Comparison of ENCODE assay signal across 1 cellular context in genomic region chr19:50415661-50416033, GRCh38.
TF ChIP-seq lines count a peak whose summit lies in the region.

No MANE protein-coding gene starts in this region.

TF ChIP-seq in K562, 482 proteins besides CTCF, POLR2A, EP300 and RAD21 (continued from another document and continues in another):
- TF ChIP-seq ZNF407 (IDR thresholded peaks at IDR 0.05; ENCODE audit: low read depth) (no peak), TCF7L2 (IDR thresholded peaks at IDR 0.05; ENCODE audit: low read depth, low read length) (no peak), SMARCB1 (IDR thresholded peaks at IDR 0.05; ENCODE audit: insufficient read length, low read depth) (no peak), EGR1 (conservative IDR thresholded peaks at IDR 0.05) (0 out of 2 replicates have a peak, but pooled peaks have one; percentile 10), ZNF143 (CRISPR knock-in tag; IDR thresholded peaks at IDR 0.05) (no peak), ZNF174 (CRISPR knock-in tag; IDR thresholded peaks at IDR 0.05) (no peak), GABPB2 (CRISPR knock-in tag; conservative IDR thresholded peaks at IDR 0.05) (no peak), ZNF311 (CRISPR knock-in tag; IDR thresholded peaks at IDR 0.05) (no peak), TBL1XR1 (IDR thresholded peaks at IDR 0.05; ENCODE audit: low read length in 2 of 2) (no peak), ZFX (CRISPR knock-in tag; IDR thresholded peaks at IDR 0.05) (no peak), DDX20 (tag; IDR thresholded peaks at IDR 0.05; ENCODE audit: low read depth) (no peak), CBX3 (IDR thresholded peaks at IDR 0.05; ENCODE audit: borderline replicate concordance in 1 of 2, low read length in 2 of 2) (no peak), HDAC3 (IDR thresholded peaks at IDR 0.05; ENCODE audit: borderline replicate concordance, partially characterized antibody) (no peak), TEAD4 (IDR thresholded peaks at IDR 0.05; ENCODE audit: low read length) (no peak), TEAD4 (CRISPR knock-in tag; IDR thresholded peaks at IDR 0.05; ENCODE audit: borderline replicate concordance) (no peak), CREB1 (IDR thresholded peaks at IDR 0.05) (no peak), CREB1 (CRISPR knock-in tag; IDR thresholded peaks at IDR 0.05) (no peak), ARID2 (IDR thresholded peaks at IDR 0.05) (no peak), MYNN (IDR thresholded peaks at IDR 0.05) (peak; percentile 11; the same call in 1 of the 2 replicates), MYNN (CRISPR knock-in tag; IDR thresholded peaks at IDR 0.05) (no peak), BRD4 (IDR thresholded peaks at IDR 0.05) (no peak), TCF3 (CRISPR knock-in tag; IDR thresholded peaks at IDR 0.05) (no peak), MBD2 (IDR thresholded peaks at IDR 0.05; ENCODE audit: borderline replicate concordance, low read depth) (peak; percentile 11; the same call in 1 of the 2 replicates), ZNF324 (CRISPR knock-in tag; IDR thresholded peaks at IDR 0.05) (no peak), STAG1 (CRISPR knock-in tag; IDR thresholded peaks at IDR 0.05; ENCODE audit: borderline replicate concordance) (no peak), HNRNPLL (IDR thresholded peaks at IDR 0.05; ENCODE audit: low read depth, low read length, poor library complexity, severe bottlenecking) (no peak), FOXK1 (CRISPR knock-in tag; IDR thresholded peaks at IDR 0.05; ENCODE audit: borderline replicate concordance) (no peak), ZNF197 (CRISPR knock-in tag; IDR thresholded peaks at IDR 0.05; ENCODE audit: low read depth) (no peak), SUPT5H (IDR thresholded peaks at IDR 0.05) (no peak), E2F6 (IDR thresholded peaks at IDR 0.05; ENCODE audit: borderline replicate concordance in 1 of 2, extremely low read depth in 1 of 2, insufficient read depth in 1 of 2, insufficient read length in 1 of 2, low read depth in 1 of 2, low read length in 1 of 2, poor library complexity in 1 of 2, severe bottlenecking in 1 of 2) (peak in 1 of 2 experiments; percentile 80), SAFB2 (IDR thresholded peaks at IDR 0.05; ENCODE audit: borderline replicate concordance, low read depth, low read length, severe bottlenecking) (no peak), POLR2AphosphoS5 (IDR thresholded peaks at IDR 0.05; ENCODE audit: control insufficient read depth, insufficient read depth, low read depth, low read length) (no peak), POLR2B (IDR thresholded peaks at IDR 0.05; ENCODE audit: low read depth, partially characterized antibody) (no peak), ESRRB (CRISPR knock-in tag; IDR thresholded peaks at IDR 0.05; ENCODE audit: borderline replicate concordance) (no peak), KAT7 (CRISPR knock-in tag; IDR thresholded peaks at IDR 0.05; ENCODE audit: borderline replicate concordance) (no peak), RBFOX2 (IDR thresholded peaks at IDR 0.05; ENCODE audit: low read depth, low read length) (peak; percentile 19; the same call in 1 of the 2 replicates), ZBTB7A (IDR thresholded peaks at IDR 0.05; ENCODE audit: borderline replicate concordance, control insufficient read depth, low read depth, low read length) (peak; percentile 91), RFX7 (CRISPR knock-in tag; IDR thresholded peaks at IDR 0.05) (no peak)
- TF ChIP-seq, protein P1, sequence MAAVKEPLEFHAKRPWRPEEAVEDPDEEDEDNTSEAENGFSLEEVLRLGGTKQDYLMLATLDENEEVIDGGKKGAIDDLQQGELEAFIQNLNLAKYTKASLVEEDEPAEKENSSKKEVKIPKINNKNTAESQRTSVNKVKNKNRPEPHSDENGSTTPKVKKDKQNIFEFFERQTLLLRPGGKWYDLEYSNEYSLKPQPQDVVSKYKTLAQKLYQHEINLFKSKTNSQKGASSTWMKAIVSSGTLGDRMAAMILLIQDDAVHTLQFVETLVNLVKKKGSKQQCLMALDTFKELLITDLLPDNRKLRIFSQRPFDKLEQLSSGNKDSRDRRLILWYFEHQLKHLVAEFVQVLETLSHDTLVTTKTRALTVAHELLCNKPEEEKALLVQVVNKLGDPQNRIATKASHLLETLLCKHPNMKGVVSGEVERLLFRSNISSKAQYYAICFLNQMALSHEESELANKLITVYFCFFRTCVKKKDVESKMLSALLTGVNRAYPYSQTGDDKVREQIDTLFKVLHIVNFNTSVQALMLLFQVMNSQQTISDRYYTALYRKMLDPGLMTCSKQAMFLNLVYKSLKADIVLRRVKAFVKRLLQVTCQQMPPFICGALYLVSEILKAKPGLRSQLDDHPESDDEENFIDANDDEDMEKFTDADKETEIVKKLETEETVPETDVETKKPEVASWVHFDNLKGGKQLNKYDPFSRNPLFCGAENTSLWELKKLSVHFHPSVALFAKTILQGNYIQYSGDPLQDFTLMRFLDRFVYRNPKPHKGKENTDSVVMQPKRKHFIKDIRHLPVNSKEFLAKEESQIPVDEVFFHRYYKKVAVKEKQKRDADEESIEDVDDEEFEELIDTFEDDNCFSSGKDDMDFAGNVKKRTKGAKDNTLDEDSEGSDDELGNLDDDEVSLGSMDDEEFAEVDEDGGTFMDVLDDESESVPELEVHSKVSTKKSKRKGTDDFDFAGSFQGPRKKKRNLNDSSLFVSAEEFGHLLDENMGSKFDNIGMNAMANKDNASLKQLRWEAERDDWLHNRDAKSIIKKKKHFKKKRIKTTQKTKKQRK (IDR thresholded peaks at IDR 0.05; ENCODE audit: borderline replicate concordance, low read depth, low read length) = no peak
- TF ChIP-seq, protein P2, sequence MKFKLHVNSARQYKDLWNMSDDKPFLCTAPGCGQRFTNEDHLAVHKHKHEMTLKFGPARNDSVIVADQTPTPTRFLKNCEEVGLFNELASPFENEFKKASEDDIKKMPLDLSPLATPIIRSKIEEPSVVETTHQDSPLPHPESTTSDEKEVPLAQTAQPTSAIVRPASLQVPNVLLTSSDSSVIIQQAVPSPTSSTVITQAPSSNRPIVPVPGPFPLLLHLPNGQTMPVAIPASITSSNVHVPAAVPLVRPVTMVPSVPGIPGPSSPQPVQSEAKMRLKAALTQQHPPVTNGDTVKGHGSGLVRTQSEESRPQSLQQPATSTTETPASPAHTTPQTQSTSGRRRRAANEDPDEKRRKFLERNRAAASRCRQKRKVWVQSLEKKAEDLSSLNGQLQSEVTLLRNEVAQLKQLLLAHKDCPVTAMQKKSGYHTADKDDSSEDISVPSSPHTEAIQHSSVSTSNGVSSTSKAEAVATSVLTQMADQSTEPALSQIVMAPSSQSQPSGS (CRISPR knock-in tag; IDR thresholded peaks at IDR 0.05) = no peak
- TF ChIP-seq, protein P3, sequence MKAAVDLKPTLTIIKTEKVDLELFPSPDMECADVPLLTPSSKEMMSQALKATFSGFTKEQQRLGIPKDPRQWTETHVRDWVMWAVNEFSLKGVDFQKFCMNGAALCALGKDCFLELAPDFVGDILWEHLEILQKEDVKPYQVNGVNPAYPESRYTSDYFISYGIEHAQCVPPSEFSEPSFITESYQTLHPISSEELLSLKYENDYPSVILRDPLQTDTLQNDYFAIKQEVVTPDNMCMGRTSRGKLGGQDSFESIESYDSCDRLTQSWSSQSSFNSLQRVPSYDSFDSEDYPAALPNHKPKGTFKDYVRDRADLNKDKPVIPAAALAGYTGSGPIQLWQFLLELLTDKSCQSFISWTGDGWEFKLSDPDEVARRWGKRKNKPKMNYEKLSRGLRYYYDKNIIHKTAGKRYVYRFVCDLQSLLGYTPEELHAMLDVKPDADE (conservative IDR thresholded peaks at IDR 0.05; ENCODE audit: control insufficient read depth, low read depth, low read length) = no peak
- TF ChIP-seq, protein P4, sequence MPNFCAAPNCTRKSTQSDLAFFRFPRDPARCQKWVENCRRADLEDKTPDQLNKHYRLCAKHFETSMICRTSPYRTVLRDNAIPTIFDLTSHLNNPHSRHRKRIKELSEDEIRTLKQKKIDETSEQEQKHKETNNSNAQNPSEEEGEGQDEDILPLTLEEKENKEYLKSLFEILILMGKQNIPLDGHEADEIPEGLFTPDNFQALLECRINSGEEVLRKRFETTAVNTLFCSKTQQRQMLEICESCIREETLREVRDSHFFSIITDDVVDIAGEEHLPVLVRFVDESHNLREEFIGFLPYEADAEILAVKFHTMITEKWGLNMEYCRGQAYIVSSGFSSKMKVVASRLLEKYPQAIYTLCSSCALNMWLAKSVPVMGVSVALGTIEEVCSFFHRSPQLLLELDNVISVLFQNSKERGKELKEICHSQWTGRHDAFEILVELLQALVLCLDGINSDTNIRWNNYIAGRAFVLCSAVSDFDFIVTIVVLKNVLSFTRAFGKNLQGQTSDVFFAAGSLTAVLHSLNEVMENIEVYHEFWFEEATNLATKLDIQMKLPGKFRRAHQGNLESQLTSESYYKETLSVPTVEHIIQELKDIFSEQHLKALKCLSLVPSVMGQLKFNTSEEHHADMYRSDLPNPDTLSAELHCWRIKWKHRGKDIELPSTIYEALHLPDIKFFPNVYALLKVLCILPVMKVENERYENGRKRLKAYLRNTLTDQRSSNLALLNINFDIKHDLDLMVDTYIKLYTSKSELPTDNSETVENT (CRISPR knock-in tag; IDR thresholded peaks at IDR 0.05) = no peak
- TF ChIP-seq, protein P5, sequence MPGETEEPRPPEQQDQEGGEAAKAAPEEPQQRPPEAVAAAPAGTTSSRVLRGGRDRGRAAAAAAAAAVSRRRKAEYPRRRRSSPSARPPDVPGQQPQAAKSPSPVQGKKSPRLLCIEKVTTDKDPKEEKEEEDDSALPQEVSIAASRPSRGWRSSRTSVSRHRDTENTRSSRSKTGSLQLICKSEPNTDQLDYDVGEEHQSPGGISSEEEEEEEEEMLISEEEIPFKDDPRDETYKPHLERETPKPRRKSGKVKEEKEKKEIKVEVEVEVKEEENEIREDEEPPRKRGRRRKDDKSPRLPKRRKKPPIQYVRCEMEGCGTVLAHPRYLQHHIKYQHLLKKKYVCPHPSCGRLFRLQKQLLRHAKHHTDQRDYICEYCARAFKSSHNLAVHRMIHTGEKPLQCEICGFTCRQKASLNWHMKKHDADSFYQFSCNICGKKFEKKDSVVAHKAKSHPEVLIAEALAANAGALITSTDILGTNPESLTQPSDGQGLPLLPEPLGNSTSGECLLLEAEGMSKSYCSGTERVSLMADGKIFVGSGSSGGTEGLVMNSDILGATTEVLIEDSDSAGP (CRISPR knock-in tag; IDR thresholded peaks at IDR 0.05) = no peak
